In genomic region chr17:48597775-48598631, GRCh38 we compare ENCODE assay signal across 10 cellular contexts. TPM values are rescaled to one million over a fixed set of nuclear protein-coding genes. Genes with fewer than 3 reads are reported as not detected.
DNase-seq lines count a peak whose midpoint lies in the region; ATAC-seq, FAIRE-seq and TF ChIP-seq lines count a peak whose summit lies in the region.
"Had no signal": no experiment of that assay in that cellular context is flagged by ENCODE, and none has a peak within 500 bp of the region (broad histone marks: within the 10 kb centered on the region; RNA-seq: fewer than 3 reads in every experiment).

No MANE protein-coding gene starts in this region.

- CTCF ChIA-PET in K562 (lab: Yijun Ruan, JAX; ENCODE audit: low intra/inter-chr PET ratio), result no interaction called here

- H3K36me3 ChIP-seq in K562 (ENCODE audit: control insufficient read depth, insufficient read depth, low read length), result no peaks in the 10 kb centered on the region; the same call in 2 of the 3 replicates
- H3K36me3 ChIP-seq in lung (ENCODE audit: control insufficient read depth in 2 of 2, insufficient read depth in 2 of 2, low read length in 2 of 2), result no peaks in the 10 kb centered on the region
- H3K36me3 ChIP-seq in tibial nerve, result no peaks in the 10 kb centered on the region

- H3K9me1 ChIP-seq in K562 (ENCODE audit: control insufficient read depth, insufficient read depth, low read length), result no peaks in the 10 kb centered on the region

- H3K4me2 ChIP-seq in K562 (ENCODE audit: insufficient read depth, low read length), result no peak overlapping the region

- peak; percentile 65 for DNase-seq in DMS53 (lab: John Stamatoyannopoulos, UW)
- no peak for DNase-seq in DMS53 treated with DMSO at 0.1 percent for 48 hours (lab: John Stamatoyannopoulos, UW; ENCODE audit: unreplicated experiment)
- peak; percentile 67 for DNase-seq in NCI-H2196 treated with DMSO at 0.1 percent for 48 hours (lab: John Stamatoyannopoulos, UW; ENCODE audit: unreplicated experiment)
- no peak for DNase-seq in K562 (ENCODE audit: extremely low read depth in 1 of 4, low spot score in 3 of 4)
- DNase-seq in lung (ENCODE audit: low spot score), result peak; percentile 47
- DNase-seq in tibial nerve (ENCODE audit: low spot score in 2 of 2), result no peak
- no peak for DNase-seq in SKM-1 (lab: John Stamatoyannopoulos, UW; ENCODE audit: unreplicated experiment)

- TF ChIP-seq EP300 in K562 (IDR thresholded peaks at IDR 0.05; ENCODE audit: low read length) (no peak), tibial nerve (IDR thresholded peaks at IDR 0.05) (no peak)

- no peaks in the 10 kb centered on the region for H3K9me3 ChIP-seq in K562 (replicated peaks; ENCODE audit: control insufficient read depth, insufficient read depth, low read depth, low read length)
- H3K9me3 ChIP-seq in lung (ENCODE audit: control insufficient read depth in 2 of 2, insufficient read depth in 1 of 2, low read length in 1 of 2), result no peaks in the 10 kb centered on the region
- peaks cover 0 to 3% (median 0%) of the 10 kb centered on the region in 4 donors for H3K9me3 ChIP-seq in tibial nerve

- ATAC-seq in K562 (no peak), lung (ENCODE audit: insufficient read depth, low FRiP score) (no peak), GM18511 (IDR thresholded peaks at IDR 0.05; ENCODE audit: unreplicated experiment) (no peak)

- no TSS peak for BruUV-seq in K562 (replicated peaks; lab: Mats Ljungman, UMichigan)

- H4K20me1 ChIP-seq in K562 (replicated peaks; ENCODE audit: control insufficient read depth, insufficient read depth, low read length), result no peaks in the 10 kb centered on the region; the same call in 1 of the 2 replicates

- H3K4me3 ChIP-seq in K562 (no peak overlapping the region), lung (peak overlapping the region; percentile 49), tibial nerve (peak overlapping the region; percentile 4 to 54 (median 30))

- POLR2A ChIA-PET in K562 (lab: Yijun Ruan, JAX), result interaction anchor here (1.1 to 2.3 kb wide), 2 partner anchors 9 to 11 kb away, joined by 5 to 10 read pairs; no protein-coding TSS in a partner anchor

- intact Hi-C loops in K562 (cut with micrococcal nuclease), result no loop called here

- TF ChIP-seq RAD21 in K562 (CRISPR knock-in tag; conservative IDR thresholded peaks at IDR 0.05 in 1 of 2, IDR thresholded peaks at IDR 0.05 in 1 of 2), result no peak

- TF ChIP-seq CTCF in K562 (IDR thresholded peaks at IDR 0.05 in 2 of 3, conservative IDR thresholded peaks at IDR 0.05 in 1 of 3; ENCODE audit: insufficient read depth in 2 of 3, low read depth in 1 of 3, low read length in 3 of 3), result no peak
- TF ChIP-seq CTCF in lung (IDR thresholded peaks at IDR 0.05; ENCODE audit: control extremely low read depth, extremely low read depth), result no peak
- TF ChIP-seq CTCF in tibial nerve (IDR thresholded peaks at IDR 0.05), result no peak

- no peak overlapping the region for H2AFZ ChIP-seq in K562 (ENCODE audit: low read depth, low read length)

- in situ Hi-C loops in K562 (cut with MboI), result no loop called here

- H3K79me2 ChIP-seq in K562 (ENCODE audit: control insufficient read depth, insufficient read depth, low read length), result peaks cover 45% of the 10 kb centered on the region

- H3K27me3 ChIP-seq in K562 (ENCODE audit: control insufficient read depth in 2 of 2, insufficient read depth in 2 of 2, low read length in 2 of 2), result no peaks in the 10 kb centered on the region
- peaks cover 6% of the 10 kb centered on the region for H3K27me3 ChIP-seq in lung (ENCODE audit: control insufficient read depth, insufficient read depth)
- H3K27me3 ChIP-seq in tibial nerve, result peaks cover 0 to 100% of the 10 kb centered on the region in 2 donors

- no peak overlapping the region for H3K9ac ChIP-seq in K562 (ENCODE audit: insufficient read depth in 1 of 2, low read depth in 2 of 2, low read length in 2 of 2)

- no peak for FAIRE-seq in K562 (lab: Jason Lieb, UNC)
- FAIRE-seq: A204.1, TTC549 had no signal

- TF ChIP-seq POLR2A in K562 (conservative IDR thresholded peaks at IDR 0.05) (no peak), tibial nerve (IDR thresholded peaks at IDR 0.05) (no peak)

- H3K4me1 ChIP-seq in K562 (replicated peaks in 1 of 2; ENCODE audit: control insufficient read depth in 2 of 2, insufficient read depth in 2 of 2, low read length in 2 of 2), result peaks cover 29 to 66% of the 10 kb centered on the region in 2 experiments; a peak in 4 of 5 replicates
- peaks cover 0 to 4% of the 10 kb centered on the region in 2 donors for H3K4me1 ChIP-seq in lung (ENCODE audit: control insufficient read depth in 2 of 2, insufficient read depth in 2 of 2, low read length in 2 of 2)
- peaks cover 0 to 53% (median 19%) of the 10 kb centered on the region in 4 donors for H3K4me1 ChIP-seq in tibial nerve

- WGBS in K562 (ENCODE audit: insufficient coverage, low coverage, missing lambda C conversion rate), result 94% methylated on average over 37 of the region's 68 CpGs
- 1 to 2% methylated on average over 68 of the region's 68 CpGs for WGBS in lung, 2 donors
- WGBS in tibial nerve, 2 donors, result 1% methylated on average over 62 to 65 of the region's 68 CpGs

- H3K27ac ChIP-seq in K562 (ENCODE audit: extremely low read depth, low read depth, low read length), result no peak overlapping the region
- H3K27ac ChIP-seq in lung (ENCODE audit: low read depth in 1 of 2, low read length in 1 of 2), result peak overlapping the region in 1 of 2 donors; percentile 81
- peak overlapping the region in 2 of 4 donors; percentile 71 for H3K27ac ChIP-seq in tibial nerve

RNA-seq across cellular contexts. Expression of gene HOXB5, which starts 4.4 kb away (rescaled TPM):
- 4.9 and 5.1 TPM in 2 replicates for total RNA-seq in K562 (2011; cell fraction: chromatin; rRNA removed; ENCODE audit: low replicate concordance)
- 1.8 and 2.0 TPM in 2 replicates for total RNA-seq in K562 (2011; cell fraction: nucleolus; rRNA removed)
- 2.4 and 3.7 TPM in 2 replicates for total RNA-seq in K562 (2011; cell fraction: nucleoplasm; rRNA removed)
- total RNA-seq in K562 (2014; rRNA removed) (0.27 and 0.57 TPM in 2 replicates), K562 (2014; rRNA removed; fragmentation: Illumina TruSeq; extraction: Trizol) (0.38 and 0.65 TPM in 2 replicates), K562 (2015; rRNA removed; fragmentation: Illumina TruSeq; extraction: Trizol) (0.75 and 0.80 TPM in 2 replicates), K562 (2021) (2.4 and 2.6 TPM in 2 replicates), lung (1 to 10 TPM; 2.6 to 2.9 TPM), tibial nerve (1 to 10 TPM in 2 of 4 donors, not detected in 2; 1.6 to 1.8 TPM)
- polyA plus RNA-seq in K562 (2011; rRNA removed) (0.36 and 0.87 TPM in 2 replicates), K562 (2014; fragmentation: Illumina TruSeq; extraction: Trizol) (1.4 and 1.5 TPM in 2 replicates), K562 (2014; fragmentation: Nextera tagmentation; extraction: Ambion mirVana) (under 1 TPM; 0.24 to 0.25 TPM), K562 (2014; rRNA removed) (2.7 and 3.2 TPM in 2 replicates), lung (1 to 10 TPM; 1.8 TPM)
- polyA plus RNA-seq in K562 (2011; cell fraction: cytosol; rRNA removed), result 0.36 and 0.52 TPM in 2 replicates
- polyA plus RNA-seq in K562 (2011; cell fraction: nucleus; rRNA removed), result 3.7 TPM in 2 replicates
- polyA plus RNA-seq in K562 (2012), result 2.9 and 6.4 TPM in 2 replicates
- 0.11 and 0.15 TPM in 2 replicates for polyA minus RNA-seq in K562 (2011; rRNA and poly(A)+ RNA removed)
- 0.38 and 0.82 TPM in 2 replicates for polyA minus RNA-seq in K562 (2011; cell fraction: cytosol; rRNA and poly(A)+ RNA removed)
- 0.54 and 1.1 TPM in 2 replicates for polyA minus RNA-seq in K562 (2011; cell fraction: nucleus; rRNA and poly(A)+ RNA removed)

RNA-seq across cellular contexts. Expression of gene HOXB6, which starts 6.8 kb away (rescaled TPM):
- 18.7 and 26.2 TPM in 2 replicates for total RNA-seq in K562 (2011; cell fraction: chromatin; rRNA removed; ENCODE audit: low replicate concordance)
- 10.4 and 11.2 TPM in 2 replicates for total RNA-seq in K562 (2011; cell fraction: nucleolus; rRNA removed)
- 12.0 and 17.8 TPM in 2 replicates for total RNA-seq in K562 (2011; cell fraction: nucleoplasm; rRNA removed)
- total RNA-seq in K562 (2014; rRNA removed) (6.5 and 9.1 TPM in 2 replicates), K562 (2014; rRNA removed; fragmentation: Illumina TruSeq; extraction: Trizol) (3.9 and 4.9 TPM in 2 replicates), K562 (2015; rRNA removed; fragmentation: Illumina TruSeq; extraction: Trizol) (7.3 and 7.5 TPM in 2 replicates), K562 (2021) (10.6 and 14.2 TPM in 2 replicates), lung (1 to 10 TPM; 6.1 to 7.5 TPM), tibial nerve (1 to 10 TPM in 3 of 4 donors, under 1 TPM in 1; 0.66 to 5.1 (median 2.9) TPM)
- polyA plus RNA-seq in K562 (2011; rRNA removed) (2.3 and 3.0 TPM in 2 replicates), K562 (2014; fragmentation: Illumina TruSeq; extraction: Trizol) (4.0 and 7.7 TPM in 2 replicates), K562 (2014; fragmentation: Nextera tagmentation; extraction: Ambion mirVana) (1 to 10 TPM; 1.2 to 1.9 TPM), K562 (2014; rRNA removed) (13.7 and 14.8 TPM in 2 replicates), lung (1 to 10 TPM; 5.3 to 5.4 TPM)
- polyA plus RNA-seq in K562 (2011; cell fraction: cytosol; rRNA removed), result 3.7 and 4.0 TPM in 2 replicates
- polyA plus RNA-seq in K562 (2011; cell fraction: nucleus; rRNA removed), result 16.7 and 17.3 TPM in 2 replicates
- 9.7 and 11.7 TPM in 2 replicates for polyA plus RNA-seq in K562 (2012)
- polyA minus RNA-seq in K562 (2011; rRNA and poly(A)+ RNA removed), result 0.42 and 0.63 TPM in 2 replicates
- 1.3 TPM in 1 of 2 replicates, not detected in the other for polyA minus RNA-seq in K562 (2011; cell fraction: cytosol; rRNA and poly(A)+ RNA removed)
- polyA minus RNA-seq in K562 (2011; cell fraction: nucleus; rRNA and poly(A)+ RNA removed), result 3.5 and 8.1 TPM in 2 replicates

RNA-seq across cellular contexts. Expression of gene HOXB3, which starts 8.0 kb away (rescaled TPM):
- 75.2 and 108 TPM in 2 replicates for total RNA-seq in K562 (2011; cell fraction: chromatin; rRNA removed; ENCODE audit: low replicate concordance)
- total RNA-seq in K562 (2011; cell fraction: nucleolus; rRNA removed), result 47.0 and 47.2 TPM in 2 replicates
- 90.9 and 153 TPM in 2 replicates for total RNA-seq in K562 (2011; cell fraction: nucleoplasm; rRNA removed)
- total RNA-seq in K562 (2014; rRNA removed) (11.8 and 17.2 TPM in 2 replicates), K562 (2014; rRNA removed; fragmentation: Illumina TruSeq; extraction: Trizol) (20.2 and 21.2 TPM in 2 replicates), K562 (2015; rRNA removed; fragmentation: Illumina TruSeq; extraction: Trizol) (24.7 and 28.1 TPM in 2 replicates), K562 (2021) (22.7 and 28.3 TPM in 2 replicates), lung (10 to 100 TPM in 1 of 2 donors, 1 to 10 TPM in 1; 8.6 to 21.1 TPM), tibial nerve (10 to 100 TPM in 2 of 4 donors, 1 to 10 TPM in 2; 3.7 to 14.1 (median 9.4) TPM)
- polyA plus RNA-seq in K562 (2011; rRNA removed) (15.7 and 21.5 TPM in 2 replicates), K562 (2014; fragmentation: Illumina TruSeq; extraction: Trizol) (23.5 and 27.0 TPM in 2 replicates), K562 (2014; fragmentation: Nextera tagmentation; extraction: Ambion mirVana) (1 to 10 TPM; 2.4 to 2.5 TPM), K562 (2014; rRNA removed) (33.0 and 41.3 TPM in 2 replicates), lung (1 to 10 TPM; 1.9 to 4.9 TPM)
- 11.5 and 17.9 TPM in 2 replicates for polyA plus RNA-seq in K562 (2011; cell fraction: cytosol; rRNA removed)
- 93.6 and 118 TPM in 2 replicates for polyA plus RNA-seq in K562 (2011; cell fraction: nucleus; rRNA removed)
- polyA plus RNA-seq in K562 (2012), result 19.2 and 37.9 TPM in 2 replicates
- polyA minus RNA-seq in K562 (2011; rRNA and poly(A)+ RNA removed), result 5.3 and 9.5 TPM in 2 replicates
- 3.6 and 5.7 TPM in 2 replicates for polyA minus RNA-seq in K562 (2011; cell fraction: cytosol; rRNA and poly(A)+ RNA removed)
- polyA minus RNA-seq in K562 (2011; cell fraction: nucleus; rRNA and poly(A)+ RNA removed), result 29.2 and 37.0 TPM in 2 replicates

RNA-seq across cellular contexts. Expression of gene HOXB7, which starts 12.8 kb away (rescaled TPM):
- total RNA-seq in K562 (2011; cell fraction: chromatin; rRNA removed; ENCODE audit: low replicate concordance), result 1.4 and 3.5 TPM in 2 replicates
- total RNA-seq in K562 (2011; cell fraction: nucleolus; rRNA removed), result 0.79 and 1.5 TPM in 2 replicates
- 2.1 TPM in 2 replicates for total RNA-seq in K562 (2011; cell fraction: nucleoplasm; rRNA removed)
- total RNA-seq in K562 (2014; rRNA removed), result 8.3 and 11.0 TPM in 2 replicates
- 13.5 and 14.7 TPM in 2 replicates for total RNA-seq in K562 (2014; rRNA removed; fragmentation: Illumina TruSeq; extraction: Trizol)
- total RNA-seq in K562 (2015; rRNA removed; fragmentation: Illumina TruSeq; extraction: Trizol), result 14.8 and 16.7 TPM in 2 replicates
- 8.2 and 10.8 TPM in 2 replicates for total RNA-seq in K562 (2021)
- polyA plus RNA-seq in K562 (2011; rRNA removed), result 5.5 and 5.9 TPM in 2 replicates
- 8.3 and 8.4 TPM in 2 replicates for polyA plus RNA-seq in K562 (2011; cell fraction: cytosol; rRNA removed)
- polyA plus RNA-seq in K562 (2011; cell fraction: nucleus; rRNA removed), result 2.7 and 3.9 TPM in 2 replicates
- 10.4 and 16.5 TPM in 2 replicates for polyA plus RNA-seq in K562 (2012)
- 10.3 and 11.6 TPM in 2 replicates for polyA plus RNA-seq in K562 (2014; fragmentation: Illumina TruSeq; extraction: Trizol)
- polyA plus RNA-seq in K562 (2014; fragmentation: Nextera tagmentation; extraction: Ambion mirVana), result 1 to 10 TPM; 5.7 to 5.8 TPM
- 11.1 and 13.9 TPM in 2 replicates for polyA plus RNA-seq in K562 (2014; rRNA removed)
- 1.9 and 2.5 TPM in 2 replicates for polyA minus RNA-seq in K562 (2011; rRNA and poly(A)+ RNA removed)
- 2.9 and 3.5 TPM in 2 replicates for polyA minus RNA-seq in K562 (2011; cell fraction: cytosol; rRNA and poly(A)+ RNA removed)
- 0.67 and 2.3 TPM in 2 replicates for polyA minus RNA-seq in K562 (2011; cell fraction: nucleus; rRNA and poly(A)+ RNA removed)
- total RNA-seq in lung, result 1 to 10 TPM in 1 of 2 donors, under 1 TPM in 1; 0.43 to 3.3 TPM
- 1 to 10 TPM; 1.2 to 3.3 TPM for polyA plus RNA-seq in lung
- total RNA-seq in tibial nerve, result 1 to 10 TPM; 1.8 to 4.0 (median 2.3) TPM

RNA-seq across cellular contexts. Expression of gene HOXB8, which starts 17.1 kb away (rescaled TPM):
- total RNA-seq in K562 (2011; cell fraction: chromatin; rRNA removed; ENCODE audit: low replicate concordance), result 13.9 and 15.4 TPM in 2 replicates
- total RNA-seq in K562 (2011; cell fraction: nucleolus; rRNA removed), result 8.9 and 11.7 TPM in 2 replicates
- 12.5 and 25.9 TPM in 2 replicates for total RNA-seq in K562 (2011; cell fraction: nucleoplasm; rRNA removed)
- 5.1 and 9.3 TPM in 2 replicates for total RNA-seq in K562 (2014; rRNA removed)
- total RNA-seq in K562 (2014; rRNA removed; fragmentation: Illumina TruSeq; extraction: Trizol), result 1.5 and 2.9 TPM in 2 replicates
- total RNA-seq in K562 (2015; rRNA removed; fragmentation: Illumina TruSeq; extraction: Trizol), result 2.1 and 2.5 TPM in 2 replicates
- 14.9 and 17.7 TPM in 2 replicates for total RNA-seq in K562 (2021)
- 3.6 and 4.6 TPM in 2 replicates for polyA plus RNA-seq in K562 (2011; rRNA removed)
- polyA plus RNA-seq in K562 (2011; cell fraction: cytosol; rRNA removed), result 7.3 and 10.8 TPM in 2 replicates
- 16.6 and 22.3 TPM in 2 replicates for polyA plus RNA-seq in K562 (2011; cell fraction: nucleus; rRNA removed)
- polyA plus RNA-seq in K562 (2012), result 5.9 and 20.0 TPM in 2 replicates
- 7.0 and 8.3 TPM in 2 replicates for polyA plus RNA-seq in K562 (2014; fragmentation: Illumina TruSeq; extraction: Trizol)
- 1 to 10 TPM in 1 of 2 experiments, under 1 TPM in 1; 0.52 to 1.2 TPM for polyA plus RNA-seq in K562 (2014; fragmentation: Nextera tagmentation; extraction: Ambion mirVana)
- polyA plus RNA-seq in K562 (2014; rRNA removed), result 18.8 and 23.8 TPM in 2 replicates
- polyA minus RNA-seq in K562 (2011; rRNA and poly(A)+ RNA removed), result 1.8 and 2.2 TPM in 2 replicates
- 2.4 and 7.1 TPM in 2 replicates for polyA minus RNA-seq in K562 (2011; cell fraction: cytosol; rRNA and poly(A)+ RNA removed)
- 3.1 and 4.2 TPM in 2 replicates for polyA minus RNA-seq in K562 (2011; cell fraction: nucleus; rRNA and poly(A)+ RNA removed)
- under 1 TPM in 1 of 2 donors, not detected in 1; 0.31 TPM for total RNA-seq in lung
- under 1 TPM; 0.08 to 0.10 TPM for polyA plus RNA-seq in lung
- under 1 TPM in 2 of 4 donors, not detected in 2; 0.66 to 0.90 TPM for total RNA-seq in tibial nerve

Comparison
In these comparisons a context has a peak if more than half of its experiments do, and no peak if none do; other contexts are left out.
1. DNase-seq: peak in DMS53 (single experiment), NCI-H2196 treated with DMSO at 0.1 percent for 48 hours (single experiment) and lung (single experiment); none in DMS53 treated with DMSO at 0.1 percent for 48 hours (single experiment), K562 (0 of 4), tibial nerve (0 of 2) and SKM-1 (single experiment).